ENCODE assay signal across 19 cellular contexts in the genomic region with DNA sequence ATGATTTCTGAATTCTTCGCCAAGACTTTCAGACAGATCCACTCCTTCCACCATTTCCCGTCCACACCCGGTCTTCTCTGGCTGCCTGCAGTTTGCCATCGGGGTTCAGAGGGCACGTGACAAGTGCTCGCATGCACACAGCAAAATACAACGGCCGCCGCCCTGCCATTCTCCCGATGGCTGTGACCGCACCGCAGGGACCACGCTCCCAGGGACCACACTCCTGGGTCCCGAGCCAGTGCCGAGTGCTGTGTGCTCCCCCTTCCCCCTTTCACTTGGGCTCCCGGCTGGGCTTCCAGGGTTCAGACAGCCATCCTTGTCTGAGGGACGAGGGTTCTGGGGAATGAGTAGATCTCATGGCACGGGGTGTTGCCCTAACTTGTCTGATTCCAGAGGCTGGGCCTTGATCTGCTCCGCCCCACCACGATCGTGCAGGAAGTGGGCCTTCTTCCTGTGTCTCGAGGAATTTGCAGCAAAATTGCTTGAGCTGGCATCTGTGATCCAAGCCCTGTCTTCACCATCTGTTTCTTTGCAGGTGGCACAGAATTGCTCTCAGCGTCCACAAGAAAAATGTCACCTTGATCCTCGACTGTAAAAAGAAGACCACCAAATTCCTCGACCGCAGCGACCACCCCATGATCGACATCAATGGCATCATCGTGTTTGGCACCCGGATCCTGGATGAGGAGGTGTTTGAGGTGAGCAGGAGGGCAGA. TPM values are rescaled to one million over a fixed set of nuclear protein-coding genes. Genes with fewer than 3 reads are reported as not detected.
DNase-seq lines count a peak whose midpoint lies in the region; ATAC-seq and TF ChIP-seq lines count a peak whose summit lies in the region.
"Had no signal": no experiment of that assay in that cellular context is flagged by ENCODE, and none has a peak within 500 bp of the region (broad histone marks: within the 10 kb centered on the region; RNA-seq: fewer than 3 reads in every experiment).

No MANE protein-coding gene starts in this region.

- POLR2A ChIA-PET in Caco-2 (lab: Charles Lee): no interaction called here

- H3K4me1 ChIP-seq in Caco-2: no peaks in the 10 kb centered on the region

- H3K4me3 Mint-ChIP-seq in endothelial cell (ENCODE audit: unreplicated experiment) (no peak overlapping the region), Caco-2 (ENCODE audit: unreplicated experiment) (no peak overlapping the region)
- H3K4me3 Mint-ChIP-seq: CD4-positive, CD25-positive, alpha-beta regulatory T cell had no signal

- H3K4me1 Mint-ChIP-seq in endothelial cell (ENCODE audit: unreplicated experiment) (peaks cover 4% of the 10 kb centered on the region), Caco-2 (ENCODE audit: low read depth, unreplicated experiment) (no peaks in the 10 kb centered on the region)
- H3K4me1 Mint-ChIP-seq: CD4-positive, CD25-positive, alpha-beta regulatory T cell had no signal

- H3K27ac ChIP-seq in WERI-Rb-1: peak overlapping the region; percentile 14; the same call in 1 of the 2 replicates
- H3K27ac ChIP-seq: 22Rv1, SJCRH30 had no signal

- H3K9me3 Mint-ChIP-seq in endothelial cell (ENCODE audit: unreplicated experiment): no peaks in the 10 kb centered on the region
- no peaks in the 10 kb centered on the region for H3K9me3 Mint-ChIP-seq in Caco-2 (ENCODE audit: unreplicated experiment)
- H3K9me3 Mint-ChIP-seq: CD4-positive, CD25-positive, alpha-beta regulatory T cell had no signal

- peak; percentile 67 for DNase-seq in Right ventricle myocardium inferior (ENCODE audit: missing footprints)
- DNase-seq in left ventricle myocardium superior: no peak
- DNase-seq in WERI-Rb-1: no peak
- DNase-seq in endothelial cell (ENCODE audit: low spot score): no peak
- DNase-seq in Caco-2: no peak
- DNase-seq in DMS153 (lab: John Stamatoyannopoulos, UW): no peak
- no peak for DNase-seq in HCEC 1CT
- no peak for DNase-seq in NCI-H1436 (lab: John Stamatoyannopoulos, UW)
- DNase-seq: CD4-positive, CD25-positive, alpha-beta regulatory T cell; COR-L47; EL; GOT3; Kasumi-1; NCI-H1092 treated with DMSO at 0.1 percent for 48 hours; NCI-H1694; NCI-H226; RPMI8226; SJCRH30 had no signal

- no peaks in the 10 kb centered on the region for H3K36me3 Mint-ChIP-seq in endothelial cell (ENCODE audit: low read depth, unreplicated experiment)
- no peaks in the 10 kb centered on the region for H3K36me3 Mint-ChIP-seq in Caco-2 (ENCODE audit: insufficient read depth, unreplicated experiment)
- H3K36me3 Mint-ChIP-seq: CD4-positive, CD25-positive, alpha-beta regulatory T cell had no signal

- CTCF ChIA-PET in Caco-2 (lab: Charles Lee): no interaction called here

- H3K27me3 Mint-ChIP-seq in endothelial cell (ENCODE audit: unreplicated experiment) (peaks cover 3% of the 10 kb centered on the region), Caco-2 (ENCODE audit: insufficient read depth, unreplicated experiment) (no peaks in the 10 kb centered on the region)
- H3K27me3 Mint-ChIP-seq: CD4-positive, CD25-positive, alpha-beta regulatory T cell had no signal

- H3K27ac Mint-ChIP-seq in endothelial cell (ENCODE audit: unreplicated experiment) (peak overlapping the region; percentile 30), Caco-2 (ENCODE audit: unreplicated experiment) (no peak overlapping the region)
- H3K27ac Mint-ChIP-seq: CD4-positive, CD25-positive, alpha-beta regulatory T cell had no signal

- H3K4me3 ChIP-seq in WERI-Rb-1 (ENCODE audit: low read depth, low read length) (no peak overlapping the region), Caco-2 (ENCODE audit: low read depth, low read length) (no peak overlapping the region)
- H3K4me3 ChIP-seq: SJCRH30 had no signal

- H3K9me3 ChIP-seq in WERI-Rb-1 (ENCODE audit: severe bottlenecking): no peaks in the 10 kb centered on the region
- H3K9me3 ChIP-seq in Caco-2: no peaks in the 10 kb centered on the region
- H3K9me3 ChIP-seq: SJCRH30 had no signal

- H3K27me3 ChIP-seq in WERI-Rb-1 (ENCODE audit: insufficient read depth, low read depth, severe bottlenecking) (no peaks in the 10 kb centered on the region), Caco-2 (replicated peaks; ENCODE audit: control insufficient read depth, insufficient read depth, low read length) (no peaks in the 10 kb centered on the region)
- H3K27me3 ChIP-seq: SJCRH30 had no signal

- intact Hi-C loops in Right ventricle myocardium inferior (cut with DNase I): no loop called here
- intact Hi-C loops in left ventricle myocardium superior (cut with micrococcal nuclease): no loop called here
- intact Hi-C loops in Caco-2 (cut with micrococcal nuclease; ENCODE audit: unreplicated experiment): no loop called here

- ATAC-seq in Right ventricle myocardium inferior (no peak), left ventricle myocardium superior (no peak)

- no TSS peak for BruUV-seq in Caco-2 (replicated peaks; lab: Mats Ljungman, UMichigan)

- TF ChIP-seq CTCF in WERI-Rb-1 (IDR thresholded peaks at IDR 0.05; ENCODE audit: low read depth, low read length) (no peak), endothelial cell (IDR thresholded peaks at IDR 0.05; ENCODE audit: unreplicated experiment) (no peak), Caco-2 (IDR thresholded peaks at IDR 0.05; ENCODE audit: insufficient read depth in 1 of 2, low read depth in 1 of 2, low read length in 1 of 2, severe bottlenecking in 1 of 2, unreplicated experiment in 1 of 2) (no peak)

- H3K36me3 ChIP-seq in WERI-Rb-1: peaks cover 12% of the 10 kb centered on the region
- H3K36me3 ChIP-seq in Caco-2 (ENCODE audit: control insufficient read depth, insufficient read depth, low read length): no peaks in the 10 kb centered on the region

RNA-seq across cellular contexts. Expression of a gene that starts 59.2 kb away (rescaled TPM):
- 18.7 TPM for total RNA-seq in Right ventricle myocardium inferior
- 14.8 TPM for total RNA-seq in left ventricle myocardium superior
- 24.3 TPM for total RNA-seq in endothelial cell (ENCODE audit: unreplicated experiment)
- total RNA-seq in Caco-2 (2022): 4.8 and 5.7 TPM in 2 replicates
